1 cellular context compared by ENCODE assay signal in genomic region chr1:16178596-16179497, GRCh38.
TF ChIP-seq lines count a peak whose summit lies in the region.

No MANE protein-coding gene starts in this region.

TF ChIP-seq in HepG2, 621 proteins besides CTCF, POLR2A, EP300 and RAD21 (continued from another document and continues in another):
- TF ChIP-seq ZNF768 (CRISPR knock-in tag; IDR thresholded peaks at IDR 0.05) (peak; percentile 54), HDAC6 (IDR thresholded peaks at IDR 0.05; ENCODE audit: low read depth, low read length) (no peak), KLF11 (CRISPR knock-in tag; IDR thresholded peaks at IDR 0.05) (0 out of 2 replicates have a peak, but pooled peaks have one; percentile 42), MEIS1 (CRISPR knock-in tag; IDR thresholded peaks at IDR 0.05; ENCODE audit: borderline replicate concordance) (peak; percentile 80), ZNF484 (CRISPR knock-in tag; IDR thresholded peaks at IDR 0.05; ENCODE audit: borderline replicate concordance, low read depth) (no peak), GLMP (CRISPR knock-in tag; IDR thresholded peaks at IDR 0.05; ENCODE audit: borderline replicate concordance) (no peak), ATM (IDR thresholded peaks at IDR 0.05; ENCODE audit: borderline replicate concordance) (no peak), ZSCAN5A (CRISPR knock-in tag; IDR thresholded peaks at IDR 0.05; ENCODE audit: borderline replicate concordance) (0 out of 2 replicates have a peak, but pooled peaks have one; percentile 61), ZNF274 (CRISPR knock-in tag; IDR thresholded peaks at IDR 0.05) (no peak), REPIN1 (CRISPR knock-in tag; IDR thresholded peaks at IDR 0.05; ENCODE audit: borderline replicate concordance, low read depth) (peak; percentile 54; the same call in 1 of the 2 replicates), PCBP1 (IDR thresholded peaks at IDR 0.05; ENCODE audit: borderline replicate concordance, low read depth, low read length) (no peak), SATB2 (CRISPR knock-in tag; IDR thresholded peaks at IDR 0.05) (no peak), TARDBP (CRISPR knock-in tag; IDR thresholded peaks at IDR 0.05) (peak; percentile 88), MATR3 (CRISPR knock-in tag; IDR thresholded peaks at IDR 0.05) (no peak), BATF2 (CRISPR knock-in tag; IDR thresholded peaks at IDR 0.05) (0 out of 2 replicates have a peak, but pooled peaks have one; percentile 18), CENPBD1 (CRISPR knock-in tag; IDR thresholded peaks at IDR 0.05; ENCODE audit: borderline replicate concordance, low read depth) (no peak), SIX1 (CRISPR knock-in tag; IDR thresholded peaks at IDR 0.05; ENCODE audit: borderline replicate concordance) (no peak), ETV6 (CRISPR knock-in tag; conservative IDR thresholded peaks at IDR 0.05) (no peak), SP5 (CRISPR knock-in tag; IDR thresholded peaks at IDR 0.05; ENCODE audit: borderline replicate concordance, low read depth) (peak; percentile 66), TEAD3 (CRISPR knock-in tag; optimal IDR thresholded peaks at IDR 0.05; ENCODE audit: borderline replicate concordance) (peak; percentile 63), ZNF891 (CRISPR knock-in tag; IDR thresholded peaks at IDR 0.05) (0 out of 2 replicates have a peak, but pooled peaks have one; percentile 58), ZNF407 (CRISPR knock-in tag; IDR thresholded peaks at IDR 0.05; ENCODE audit: not compliant biosample characterization) (no peak), RFX3 (CRISPR knock-in tag; IDR thresholded peaks at IDR 0.05) (no peak), KLF12 (CRISPR knock-in tag; IDR thresholded peaks at IDR 0.05; ENCODE audit: borderline replicate concordance) (no peak), AGO1 (IDR thresholded peaks at IDR 0.05; ENCODE audit: low read depth, low read length, poor library complexity, severe bottlenecking) (no peak), SRF (IDR thresholded peaks at IDR 0.05; ENCODE audit: low read depth, low read length) (no peak), ZFP90 (CRISPR knock-in tag; IDR thresholded peaks at IDR 0.05; ENCODE audit: borderline replicate concordance) (0 out of 2 replicates have a peak, but pooled peaks have one; percentile 50), SP4 (CRISPR knock-in tag; IDR thresholded peaks at IDR 0.05) (peak; percentile 47), NFYC (CRISPR knock-in tag; IDR thresholded peaks at IDR 0.05) (no peak), YY1 (IDR thresholded peaks at IDR 0.05; ENCODE audit: insufficient read depth, insufficient replicate concordance, low read depth, low read length) (no peak), ZNF44 (CRISPR knock-in tag; IDR thresholded peaks at IDR 0.05) (no peak), XBP1 (CRISPR knock-in tag; IDR thresholded peaks at IDR 0.05) (no peak), ZSCAN20 (CRISPR knock-in tag; IDR thresholded peaks at IDR 0.05; ENCODE audit: borderline replicate concordance) (no peak), NONO (IDR thresholded peaks at IDR 0.05) (no peak), NONO (CRISPR knock-in tag; conservative IDR thresholded peaks at IDR 0.05) (no peak; the same call in 1 of the 2 replicates), MLX (CRISPR knock-in tag; IDR thresholded peaks at IDR 0.05) (peak; percentile 76), ZNF354B (CRISPR knock-in tag; IDR thresholded peaks at IDR 0.05) (no peak), ZBTB42 (CRISPR knock-in tag; IDR thresholded peaks at IDR 0.05) (no peak; the same call in 1 of the 2 replicates), ZNF207 (IDR thresholded peaks at IDR 0.05; ENCODE audit: borderline replicate concordance) (no peak), JUNB (CRISPR knock-in tag; IDR thresholded peaks at IDR 0.05; ENCODE audit: borderline replicate concordance) (no peak; the same call in 1 of the 2 replicates), TCF7 (IDR thresholded peaks at IDR 0.05; ENCODE audit: low read depth) (peak; percentile 78), MYC (CRISPR knock-in tag; IDR thresholded peaks at IDR 0.05; ENCODE audit: borderline replicate concordance) (no peak), EED (CRISPR knock-in tag; IDR thresholded peaks at IDR 0.05) (no peak), MAFF (IDR thresholded peaks at IDR 0.05; ENCODE audit: low read depth, low read length) (0 out of 2 replicates have a peak, but pooled peaks have one; percentile 0), ARID5B (CRISPR knock-in tag; IDR thresholded peaks at IDR 0.05) (peak; percentile 64), MAFG (CRISPR knock-in tag; IDR thresholded peaks at IDR 0.05) (no peak), ZEB1 (IDR thresholded peaks at IDR 0.05; ENCODE audit: insufficient replicate concordance, low read depth) (peak; percentile 67), ZBTB1 (CRISPR knock-in tag; IDR thresholded peaks at IDR 0.05; ENCODE audit: borderline replicate concordance) (no peak), TOPORS (CRISPR knock-in tag; IDR thresholded peaks at IDR 0.05) (no peak), NR0B2 (CRISPR knock-in tag; IDR thresholded peaks at IDR 0.05) (0 out of 2 replicates have a peak, but pooled peaks have one; percentile 22), ZNF761 (CRISPR knock-in tag; conservative IDR thresholded peaks at IDR 0.05) (peak; percentile 75; the same call in 1 of the 2 replicates), ZNF430 (CRISPR knock-in tag; IDR thresholded peaks at IDR 0.05) (no peak), SMYD3 (CRISPR knock-in tag; IDR thresholded peaks at IDR 0.05) (no peak; the same call in 1 of the 2 replicates), NR2C2 (CRISPR knock-in tag; IDR thresholded peaks at IDR 0.05; ENCODE audit: borderline replicate concordance) (peak; percentile 72), NFE2L2 (IDR thresholded peaks at IDR 0.05; ENCODE audit: low read length) (no peak), ZSCAN22 (CRISPR knock-in tag; IDR thresholded peaks at IDR 0.05) (peak; percentile 68; the same call in 1 of the 2 replicates), ELF4 (CRISPR knock-in tag; IDR thresholded peaks at IDR 0.05; ENCODE audit: borderline replicate concordance) (peak; percentile 55; the same call in 1 of the 2 replicates), ZSCAN30 (CRISPR knock-in tag; IDR thresholded peaks at IDR 0.05) (no peak)
